In genomic region chr7:99618726-99619125, GRCh38 we compare ENCODE assay signal across 12 cellular contexts. TPM values are rescaled to one million over a fixed set of nuclear protein-coding genes. Genes with fewer than 3 reads are reported as not detected.
DNase-seq lines count a peak whose midpoint lies in the region; ATAC-seq and TF ChIP-seq lines count a peak whose summit lies in the region.
"Had no signal": no experiment of that assay in that cellular context is flagged by ENCODE, and none has a peak within 500 bp of the region (broad histone marks: within the 10 kb centered on the region; RNA-seq: fewer than 3 reads in every experiment).

No MANE protein-coding gene starts in this region.

- CTCF ChIA-PET in activated CD4-positive, alpha-beta memory T cell treated with anti-CD3 and anti-CD28 coated beads, Interleukin-2, amount 10 ng/mL, durations not matched to agents 7 days and 5 days (lab: Charles Lee) = no interaction called here
- CTCF ChIA-PET in OCI-LY7 (lab: Charles Lee; ENCODE audit: unreplicated experiment) = no interaction called here

- POLR2A ChIA-PET in activated CD4-positive, alpha-beta memory T cell treated with anti-CD3 and anti-CD28 coated beads, Interleukin-2, amount 10 ng/mL, durations not matched to agents 7 days and 5 days (lab: Charles Lee) = interaction anchor here (1.3 to 3.5 kb wide), 2 partner anchors 60 to 119 kb away, joined by 3 to 21 read pairs; partner anchors contain the start of genes ZNF394 and ZNF655
- POLR2A ChIA-PET in OCI-LY7 (lab: Charles Lee) = no interaction called here

- BruUV-seq in OCI-LY7 (replicated peaks; lab: Mats Ljungman, UMichigan) = no TSS peak

- no peaks in the 10 kb centered on the region for H4K20me1 ChIP-seq in OCI-LY7 (ENCODE audit: insufficient read depth, low read length)

- H3K27me3 Mint-ChIP-seq in activated CD4-positive, alpha-beta memory T cell treated with anti-CD3 and anti-CD28 coated beads, Interleukin-2, amount 10 ng/mL, durations not matched to agents 7 days and 5 days = peaks cover 2% of the 10 kb centered on the region

- no peaks in the 10 kb centered on the region for H3K9me2 ChIP-seq in OCI-LY7 (ENCODE audit: insufficient read depth, low read length)

- H3K4me1 Mint-ChIP-seq in activated CD4-positive, alpha-beta memory T cell treated with anti-CD3 and anti-CD28 coated beads, Interleukin-2, amount 10 ng/mL, durations not matched to agents 7 days and 5 days = peaks cover 69% of the 10 kb centered on the region

- H3K27ac ChIP-seq in OCI-LY7 (ENCODE audit: low read depth, low read length, poor library complexity, severe bottlenecking) = no peak overlapping the region
- H3K27ac ChIP-seq: dorsolateral prefrontal cortex, skin epidermis had no signal

- H3K4me3 Mint-ChIP-seq in activated CD4-positive, alpha-beta memory T cell treated with anti-CD3 and anti-CD28 coated beads, Interleukin-2, amount 10 ng/mL, durations not matched to agents 7 days and 5 days = peak overlapping the region; percentile 89

- DNase-seq in ACHN (peak; percentile 32), GM04503 (ENCODE audit: low read depth) (peak; percentile 50), glomerular visceral epithelial cell (ENCODE audit: extremely low spot score) (peak; percentile 25), hypothalamus (lab: John Stamatoyannopoulos, UW) (no peak), OCI-LY7 (ENCODE audit: low spot score) (no peak)
- DNase-seq in activated CD4-positive, alpha-beta memory T cell treated with anti-CD3 and anti-CD28 coated beads, Interleukin-2, amount 10 ng/mL, durations not matched to agents 7 days and 5 days = no peak
- DNase-seq: activated CD4-positive, alpha-beta T cell treated with anti-CD3 and anti-CD28 coated beads, Interleukin-2, amount 50 U/mL, for 1 hour; dorsolateral prefrontal cortex; left colon had no signal

- H3K4me2 ChIP-seq in OCI-LY7 (ENCODE audit: low read length) = no peak overlapping the region

- H3K79me2 ChIP-seq in OCI-LY7 (ENCODE audit: insufficient read depth, low read depth, low read length) = peaks cover 10% of the 10 kb centered on the region; the same call in 1 of the 2 replicates

- no peak overlapping the region for H2AFZ ChIP-seq in OCI-LY7 (ENCODE audit: low read length)

- ATAC-seq in GM21381 (IDR thresholded peaks at IDR 0.05; ENCODE audit: unreplicated experiment) (no peak), HG02759 (IDR thresholded peaks at IDR 0.05; ENCODE audit: unreplicated experiment) (no peak)
- ATAC-seq: left colon had no signal

- peaks cover 52% of the 10 kb centered on the region for H3K36me3 ChIP-seq in OCI-LY7 (ENCODE audit: insufficient read depth, low read length)

- H3K9me3 ChIP-seq in OCI-LY7 (ENCODE audit: low read length) = no peaks in the 10 kb centered on the region

- no peak overlapping the region for H3K4me3 ChIP-seq in OCI-LY7 (ENCODE audit: low read depth, low read length, poor library complexity, severe bottlenecking)
- H3K4me3 ChIP-seq: skin epidermis had no signal

- TF ChIP-seq CTCF in OCI-LY7 (conservative IDR thresholded peaks at IDR 0.05; ENCODE audit: low read length) = no peak

- no peak overlapping the region for H3K27ac Mint-ChIP-seq in activated CD4-positive, alpha-beta memory T cell treated with anti-CD3 and anti-CD28 coated beads, Interleukin-2, amount 10 ng/mL, durations not matched to agents 7 days and 5 days

- intact Hi-C loops in OCI-LY7 (cut with micrococcal nuclease; ENCODE audit: unreplicated experiment) = no loop called here

- in situ Hi-C loops in ACHN (cut with HindIII; ENCODE audit: low pct_ligation_motif_present, low pct_unique_long_range_greater_than_20kb, low sequenced_read_pairs) = no loop called here

- peaks cover 11% of the 10 kb centered on the region for H3K4me1 ChIP-seq in OCI-LY7 (ENCODE audit: insufficient read depth, low read length, poor library complexity, severe bottlenecking)

- no peaks in the 10 kb centered on the region for H3K9me3 Mint-ChIP-seq in activated CD4-positive, alpha-beta memory T cell treated with anti-CD3 and anti-CD28 coated beads, Interleukin-2, amount 10 ng/mL, durations not matched to agents 7 days and 5 days

- H3K36me3 Mint-ChIP-seq in activated CD4-positive, alpha-beta memory T cell treated with anti-CD3 and anti-CD28 coated beads, Interleukin-2, amount 10 ng/mL, durations not matched to agents 7 days and 5 days (ENCODE audit: low read depth) = peaks cover 60% of the 10 kb centered on the region

RNA-seq across cellular contexts. Expression of gene ZSCAN25, which starts 2.0 kb away (rescaled TPM):
- total RNA-seq in activated CD4-positive, alpha-beta memory T cell treated with anti-CD3 and anti-CD28 coated beads, Interleukin-2, amount 10 ng/mL, durations not matched to agents 7 days and 5 days = 10 to 100 TPM; 27.7 TPM
- 12.0 and 19.8 TPM in 2 replicates for total RNA-seq in OCI-LY7 (2014; rRNA removed; shearing (Covaris generic))
- total RNA-seq in OCI-LY7 (2022) = 14.3 and 17.1 TPM in 2 replicates

RNA-seq across cellular contexts. Expression of gene TMEM225B, which starts 20.7 kb away (rescaled TPM):
- total RNA-seq in activated CD4-positive, alpha-beta memory T cell treated with anti-CD3 and anti-CD28 coated beads, Interleukin-2, amount 10 ng/mL, durations not matched to agents 7 days and 5 days = 1 to 10 TPM; 1.3 to 1.9 TPM
- total RNA-seq in OCI-LY7 (2014; rRNA removed; shearing (Covaris generic)) = 1.4 and 2.4 TPM in 2 replicates
- total RNA-seq in OCI-LY7 (2022) = 2.4 and 3.9 TPM in 2 replicates

Comparison
In these comparisons a context has a peak if more than half of its experiments do, and no peak if none do; other contexts are left out.
1. DNase-seq: peak in ACHN (single experiment), GM04503 (single experiment) and glomerular visceral epithelial cell (single experiment); none in activated CD4-positive, alpha-beta memory T cell treated with anti-CD3 and anti-CD28 coated beads, Interleukin-2, amount 10 ng/mL, durations not matched to agents 7 days and 5 days (single experiment), hypothalamus (0 of 51) and OCI-LY7 (single experiment).